24 cellular contexts compared by ENCODE assay signal in genomic region chr3:123664771-123665170, GRCh38.
"Had no signal": no experiment of that assay in that cellular context is flagged by ENCODE, and none has a peak within 500 bp of the region (broad histone marks: within the 10 kb centered on the region; RNA-seq: fewer than 3 reads in every experiment).

No MANE protein-coding gene starts in this region.

- H3K27me3 ChIP-seq: hepatocyte, right lobe of liver, testis had no signal

- H3K79me2 ChIP-seq: hepatocyte, parathyroid adenoma had no signal

- H3K4me2 ChIP-seq: hepatocyte, smooth muscle cell had no signal

- H3K4me3 ChIP-seq: hepatocyte, right lobe of liver, smooth muscle cell, testis had no signal

- H3K9ac ChIP-seq: parathyroid adenoma had no signal

- H3K4me1 ChIP-seq: foreskin keratinocyte had no signal

- H3K9me3 ChIP-seq: neutrophil, right lobe of liver, testis had no signal

- H3K36me3 ChIP-seq: neutrophil had no signal

- H3K27ac ChIP-seq: foreskin keratinocyte, hepatocyte, neutrophil, parathyroid adenoma, right lobe of liver, VCaP had no signal

- ATAC-seq: activated CD4-positive, CD25-positive, alpha-beta regulatory T cell treated with anti-CD3 and anti-CD28 coated beads, Interleukin-2, amount 50 U/mL, for 24 hours; activated T-cell treated with anti-CD3 and anti-CD28 coated beads, Interleukin-2, amount 50 U/mL, for 72 hours; foreskin keratinocyte; left ventricle myocardium superior; right lobe of liver; stimulated activated naive B cell treated with anti-CD40 and anti-IgM and Interleukin-4, amounts not matched to agents 10 μg/mL and 1 μg/mL and 100 μg/mL, for 72 hours; T-cell had no signal

- H2AFZ ChIP-seq: hepatocyte, parathyroid adenoma had no signal

- DNase-seq: activated CD4-positive, alpha-beta memory T cell treated with anti-CD3 and anti-CD28 coated beads, Interleukin-2, amount 10 ng/mL, durations not matched to agents 7 days and 5 days; activated CD4-positive, alpha-beta T cell treated with anti-CD3 and anti-CD28 coated beads, Interleukin-2, amount 10 ng/mL, durations not matched to agents 24 days and 14 days; activated effector memory CD4-positive, alpha-beta T cell treated with anti-CD3 and anti-CD28 coated beads, Interleukin-2, amount 50 U/mL, for 16 hours; activated naive CD4-positive, alpha-beta T cell treated with anti-CD3 and anti-CD28 coated beads, Interleukin-2, amount 10 ng/mL, durations not matched to agents 7 days and 5 days; activated T-cell treated with anti-CD3 and anti-CD28 coated beads, Interleukin-2, amount 50 U/mL, for 72 hours; effector CD4-positive, alpha-beta T cell; foreskin keratinocyte; glutamatergic neuron; immature natural killer cell; mammary epithelial cell; midbrain; right lobe of liver; stimulated activated CD4-positive, alpha-beta T cell treated with anti-CD3 and anti-CD28 coated beads, Interleukin-15, amount 100 ng/mL, for 24 hours; stimulated activated naive B cell treated with anti-CD40 and anti-IgM and Interleukin-4, amounts not matched to agents 10 μg/mL and 1 μg/mL and 100 μg/mL, for 72 hours; T-cell; testis had no signal

- FAIRE-seq: endometrium had no signal
